Comparison of ENCODE assay signal across 24 cellular contexts in the genomic region with DNA sequence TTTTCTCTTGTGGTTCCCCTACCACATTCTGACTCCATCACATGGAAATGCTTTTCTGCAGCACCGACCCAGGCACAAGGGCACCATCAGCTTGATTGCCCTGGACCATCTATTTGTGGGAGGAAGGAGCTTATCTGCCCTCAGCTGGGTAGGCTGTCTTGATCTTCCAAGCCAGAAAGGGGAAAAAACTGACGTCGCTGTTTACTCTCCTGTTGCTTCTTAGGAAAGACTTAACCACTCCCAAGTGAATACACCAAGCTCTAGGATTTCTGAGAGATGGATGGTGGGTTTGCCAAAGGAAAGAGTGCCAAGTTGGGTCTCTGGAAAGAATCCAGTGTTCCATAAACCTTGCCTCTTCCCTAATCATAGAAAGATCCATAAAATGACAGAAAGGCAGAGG. TPM values are rescaled to one million over a fixed set of nuclear protein-coding genes. Genes with fewer than 3 reads are reported as not detected.
"Had no signal": no experiment of that assay in that cellular context is flagged by ENCODE, and none has a peak within 500 bp of the region (broad histone marks: within the 10 kb centered on the region; RNA-seq: fewer than 3 reads in every experiment).

No MANE protein-coding gene starts in this region.

- H3K4me1 ChIP-seq: pancreas had no signal

- H3K9me3 ChIP-seq: left ventricle myocardium inferior, pancreas, prostate gland, stomach, transverse colon had no signal

- ATAC-seq: pancreas; stimulated activated naive B cell treated with anti-CD40 and anti-IgM and Interleukin-4, amounts not matched to agents 10 μg/mL and 1 μg/mL and 100 μg/mL, for 72 hours had no signal

- H3K27ac ChIP-seq: left ventricle myocardium inferior, pancreas, prostate gland had no signal

- H3K4me3 ChIP-seq: left ventricle myocardium inferior, lung, pancreas, prostate gland, smooth muscle cell, stomach, transverse colon had no signal

- H3K36me3 ChIP-seq: left ventricle myocardium inferior, pancreas, prostate gland, stomach, transverse colon had no signal

- DNase-seq: activated CD4-positive, alpha-beta memory T cell treated with anti-CD3 and anti-CD28 coated beads for 36 hours; activated CD4-positive, alpha-beta T cell treated with anti-CD3 and anti-CD28 coated beads, Interleukin-2, amount 10 ng/mL, durations not matched to agents 24 days and 14 days; activated CD4-positive, CD25-positive, alpha-beta regulatory T cell treated with anti-CD3 and anti-CD28 coated beads, Interleukin-2, amount 50 U/mL, for 72 hours; activated CD8-positive, alpha-beta memory T cell treated with anti-CD3 and anti-CD28 coated beads, Interleukin-2, amount 50 U/mL, for 48 hours; activated gamma-delta T cell; activated naive CD4-positive, alpha-beta T cell treated with anti-CD3 and anti-CD28 coated beads, Interleukin-2, amount 10 ng/mL, durations not matched to agents 7 days and 5 days; activated naive CD8-positive, alpha-beta T cell treated with anti-CD3 and anti-CD28 coated beads, Interleukin-2, amount 10 ng/mL, durations not matched to agents 7 days and 5 days; activated T-cell treated with anti-CD3 and anti-CD28 coated beads, Interleukin-2, amount 50 U/mL, for 24 hours; amygdala; effector CD8-positive, alpha-beta T cell; glutamatergic neuron; left ventricle myocardium inferior; naive B cell; pancreas; stimulated activated CD4-positive, alpha-beta T cell treated with anti-CD3 and anti-CD28 coated beads, Interleukin-15, amount 100 ng/mL, for 24 hours; stimulated activated CD4-positive, alpha-beta T cell treated with anti-CD3 and anti-CD28 coated beads, Interleukin-2, amount 100 ng/mL, for 24 hours; stimulated activated naive B cell treated with anti-CD40 and anti-IgM and Interleukin-4, amounts not matched to agents 10 μg/mL and 1 μg/mL and 100 μg/mL, for 72 hours; stomach; T-helper 2 cell; transverse colon had no signal

RNA-seq across cellular contexts. Expression of a gene that starts 4.0 kb away (rescaled TPM):
- total RNA-seq: epithelial cell of proximal tubule, smooth muscle cell had no signal
- polyA plus RNA-seq: smooth muscle cell had no signal
